19 cellular contexts compared by ENCODE assay signal in genomic region chr7:82678716-82679115, GRCh38.
DNase-seq lines count a peak whose midpoint lies in the region; ATAC-seq and TF ChIP-seq lines count a peak whose summit lies in the region.
"Had no signal": no experiment of that assay in that cellular context is flagged by ENCODE, and none has a peak within 500 bp of the region (broad histone marks: within the 10 kb centered on the region; RNA-seq: fewer than 3 reads in every experiment).

No MANE protein-coding gene starts in this region.

- H3K4me1 Mint-ChIP-seq in CD4-positive, alpha-beta memory T cell, result peaks cover 4 to 16% (median 6%) of the 10 kb centered on the region in 4 donors
- H3K4me1 Mint-ChIP-seq in effector memory CD8-positive, alpha-beta T cell (ENCODE audit: low read depth in 2 of 2), result peaks cover 0 to 10% of the 10 kb centered on the region in 2 donors
- H3K4me1 Mint-ChIP-seq: CD14-positive monocyte, IgD-negative memory B cell had no signal

- peak overlapping the region; percentile 62 for H2AFZ ChIP-seq in OCI-LY3 (ENCODE audit: low read depth, low read length)

- intact Hi-C loops in CD4-positive, alpha-beta memory T cell (cut with micrococcal nuclease), result no loop called here

- no peaks in the 10 kb centered on the region for H3K79me2 ChIP-seq in OCI-LY3 (ENCODE audit: low read length)

- H3K4me1 ChIP-seq in CD4-positive, alpha-beta memory T cell (ENCODE audit: insufficient read depth, low read length), result peaks cover 11% of the 10 kb centered on the region
- no peaks in the 10 kb centered on the region for H3K4me1 ChIP-seq in OCI-LY3 (ENCODE audit: low read length)
- H3K4me1 ChIP-seq: tibial nerve had no signal

- peak overlapping the region; percentile 18 to 90 (median 62) for H3K27ac Mint-ChIP-seq in CD4-positive, alpha-beta memory T cell
- peak overlapping the region; percentile 11 to 49 for H3K27ac Mint-ChIP-seq in effector memory CD8-positive, alpha-beta T cell
- H3K27ac Mint-ChIP-seq: activated T-helper 2 cell treated with anti-CD3 and anti-CD28 coated beads, Interferon-gamma antibody, Interleukin-2, Interleukin-4, amounts not matched to agents 10 μg/mL and 5 μg/mL and 100 μg/mL, durations not matched to agents 14 hours and 24 hours and 36 hours; brain; CD14-positive monocyte; IgD-negative memory B cell; nephron progenitor cell had no signal

- TF ChIP-seq CTCF in GM10266 (IDR thresholded peaks at IDR 0.05; ENCODE audit: control insufficient read depth, insufficient read depth, low read depth, missing control alignments) (no peak), OCI-LY3 (IDR thresholded peaks at IDR 0.05; ENCODE audit: low read depth, low read length) (no peak)

- H3K4me2 ChIP-seq in OCI-LY3 (ENCODE audit: low read length), result no peak overlapping the region

- no peaks in the 10 kb centered on the region for H4K20me1 ChIP-seq in OCI-LY3 (ENCODE audit: insufficient read depth, low read length)

- H3K9ac ChIP-seq in OCI-LY3 (ENCODE audit: low read length), result no peak overlapping the region

- H3K27ac ChIP-seq in CD4-positive, alpha-beta memory T cell (ENCODE audit: low read depth, low read length), result no peak overlapping the region
- H3K27ac ChIP-seq in OCI-LY3 (ENCODE audit: low read length), result no peak overlapping the region
- H3K27ac ChIP-seq: tibial nerve had no signal

- H3K36me3 Mint-ChIP-seq in CD4-positive, alpha-beta memory T cell, result no peaks in the 10 kb centered on the region
- H3K36me3 Mint-ChIP-seq in effector memory CD8-positive, alpha-beta T cell (ENCODE audit: insufficient read depth), result no peaks in the 10 kb centered on the region
- H3K36me3 Mint-ChIP-seq: brain, CD14-positive monocyte, IgD-negative memory B cell had no signal

- POLR2A ChIA-PET in CD4-positive, alpha-beta memory T cell (lab: Charles Lee; ENCODE audit: partially characterized antibody), result no interaction called here

- H3K27me3 ChIP-seq in CD4-positive, alpha-beta memory T cell (ENCODE audit: insufficient read depth, low read length), result no peaks in the 10 kb centered on the region
- H3K27me3 ChIP-seq in OCI-LY3 (ENCODE audit: low read depth, low read length), result no peaks in the 10 kb centered on the region
- H3K27me3 ChIP-seq: tibial nerve had no signal

- DNase-seq in CD4-positive, alpha-beta memory T cell, result peak in 1 of 5 donors; percentile 5
- DNase-seq in GM10266 (ENCODE audit: extremely low spot score) (peak; percentile 5), HPDE6-E6E7 (ENCODE audit: extremely low spot score) (no peak), putamen (ENCODE audit: low spot score) (no peak), mucosa of gallbladder (ENCODE audit: low spot score) (no peak)
- DNase-seq in effector memory CD8-positive, alpha-beta T cell, result no peak
- DNase-seq: left ventricle myocardium superior; NCI-H1694 treated with DMSO at 0.1 percent for 48 hours; NCI-H526 treated with DMSO at 0.1 percent for 48 hours; nephron progenitor cell; right cardiac atrium; stimulated activated CD8-positive, alpha-beta memory T cell treated with anti-CD3 and anti-CD28 coated beads, Interleukin-4, amount 100 ng/mL, for 48 hours had no signal

- H3K9me3 Mint-ChIP-seq in CD4-positive, alpha-beta memory T cell, result peaks cover 0 to 10% (median 3%) of the 10 kb centered on the region in 8 donors
- peaks cover 0 to 5% of the 10 kb centered on the region in 2 donors for H3K9me3 Mint-ChIP-seq in effector memory CD8-positive, alpha-beta T cell
- H3K9me3 Mint-ChIP-seq: brain, CD14-positive monocyte, nephron progenitor cell had no signal

- H3K9me3 ChIP-seq in CD4-positive, alpha-beta memory T cell (ENCODE audit: control insufficient read depth in 1 of 2, low read length in 2 of 2), result no peaks in the 10 kb centered on the region
- H3K9me3 ChIP-seq in OCI-LY3 (ENCODE audit: insufficient read depth, low read length), result no peaks in the 10 kb centered on the region
- H3K9me3 ChIP-seq: tibial nerve had no signal

- no peaks in the 10 kb centered on the region for H3K27me3 Mint-ChIP-seq in CD4-positive, alpha-beta memory T cell
- H3K27me3 Mint-ChIP-seq in effector memory CD8-positive, alpha-beta T cell, result no peaks in the 10 kb centered on the region
- H3K27me3 Mint-ChIP-seq: IgD-negative memory B cell had no signal

- peak; percentile 77 for ATAC-seq in effector memory CD8-positive, alpha-beta T cell (replicated peaks)
- ATAC-seq: activated CD4-positive, CD25-positive, alpha-beta regulatory T cell treated with anti-CD3 and anti-CD28 coated beads, Interleukin-2, amount 50 U/mL, for 24 hours; left ventricle myocardium superior; right cardiac atrium had no signal

- no peaks in the 10 kb centered on the region for H3K36me3 ChIP-seq in CD4-positive, alpha-beta memory T cell (ENCODE audit: insufficient read depth, low read length)
- H3K36me3 ChIP-seq in OCI-LY3 (replicated peaks; ENCODE audit: low read depth, low read length), result no peaks in the 10 kb centered on the region
- H3K36me3 ChIP-seq: tibial nerve had no signal

- no peak overlapping the region for H3K4me3 ChIP-seq in CD4-positive, alpha-beta memory T cell (ENCODE audit: low read length in 2 of 2)
- no peak overlapping the region for H3K4me3 ChIP-seq in OCI-LY3 (ENCODE audit: low read length)
- H3K4me3 ChIP-seq: tibial nerve had no signal

- peak overlapping the region in 6 of 8 donors; percentile 12 to 72 (median 63) for H3K4me3 Mint-ChIP-seq in CD4-positive, alpha-beta memory T cell
- peak overlapping the region; percentile 16 to 24 for H3K4me3 Mint-ChIP-seq in effector memory CD8-positive, alpha-beta T cell
- H3K4me3 Mint-ChIP-seq: brain, CD14-positive monocyte, IgD-negative memory B cell, nephron progenitor cell had no signal

- CTCF ChIA-PET in CD4-positive, alpha-beta memory T cell (lab: Charles Lee; ENCODE audit: partially characterized antibody), result interaction anchor here (1.0 kb wide), 1 partner anchor 37 kb away, joined by 3 read pairs; no protein-coding TSS in a partner anchor
